Comparison of ENCODE assay signal across 1 cellular context in genomic region chrX:15356444-15356843, GRCh38.
TF ChIP-seq lines count a peak whose summit lies in the region.

No MANE protein-coding gene starts in this region.

TF ChIP-seq in SK-N-SH, 30 proteins besides CTCF, POLR2A, EP300 and RAD21 (continued from another document):
- TF ChIP-seq GABPA (IDR thresholded peaks at IDR 0.05; ENCODE audit: low read depth): no peak
- no peak for TF ChIP-seq SMC3 (IDR thresholded peaks at IDR 0.05; ENCODE audit: low read depth, low read length)
- no peak for TF ChIP-seq NFIC (IDR thresholded peaks at IDR 0.05; ENCODE audit: borderline replicate concordance)
TF ChIP-seq in SK-N-SH: peak in this region for 0.
